Comparison of ENCODE assay signal across 18 cellular contexts in genomic region chr12:46101121-46101869, GRCh38.
DNase-seq lines count a peak whose midpoint lies in the region; ATAC-seq and TF ChIP-seq lines count a peak whose summit lies in the region.
"Had no signal": no experiment of that assay in that cellular context is flagged by ENCODE, and none has a peak within 500 bp of the region (broad histone marks: within the 10 kb centered on the region; RNA-seq: fewer than 3 reads in every experiment).

No MANE protein-coding gene starts in this region.

- H3K27ac ChIP-seq in osteoblast (ENCODE audit: low read depth, low read length) (no peak overlapping the region), sigmoid colon (no peak overlapping the region)
- H3K27ac ChIP-seq: heart right ventricle had no signal

- ATAC-seq in left colon, result no peak
- ATAC-seq: heart right ventricle, left cardiac atrium, T-cell had no signal

- H3K9me3 ChIP-seq in osteoblast (ENCODE audit: low read depth, low read length) (no peaks in the 10 kb centered on the region), sigmoid colon (no peaks in the 10 kb centered on the region)
- H3K9me3 ChIP-seq: heart right ventricle had no signal

- DNase-seq in NCI-H1417 (lab: John Stamatoyannopoulos, UW) (peak in 2 of 3 experiments; percentile 19 to 42), NCI-H1417 treated with DMSO at 0.1 percent for 48 hours (lab: John Stamatoyannopoulos, UW) (no peak), NCI-H69 (lab: John Stamatoyannopoulos, UW) (peak; percentile 56), epithelial cell of esophagus (ENCODE audit: low read depth) (peak; percentile 50), osteoblast (ENCODE audit: insufficient read length, low spot score, missing footprints) (peak; percentile 29), sigmoid colon (no peak), SW 1271 (lab: John Stamatoyannopoulos, UW) (no peak), left colon (no peak)
- DNase-seq: activated CD4-positive, CD25-positive, alpha-beta regulatory T cell treated with anti-CD3 and anti-CD28 coated beads, Interleukin-2, amount 50 U/mL, for 72 hours; activated gamma-delta T cell treated with Interleukin-2 at 50 U/mL for 16 hours; CD4-positive, alpha-beta memory T cell; cortex of kidney; H7; heart right ventricle; left cardiac atrium; NCI-H1048; posterior cingulate gyrus; T-cell had no signal

- TF ChIP-seq EP300 in sigmoid colon (IDR thresholded peaks at IDR 0.05), result no peak

- H3K4me1 ChIP-seq in osteoblast (ENCODE audit: insufficient read depth, low read length) (no peaks in the 10 kb centered on the region), sigmoid colon (no peaks in the 10 kb centered on the region)
- H3K4me1 ChIP-seq: heart right ventricle had no signal

- peaks cover 3% of the 10 kb centered on the region for H3K27me3 ChIP-seq in osteoblast (ENCODE audit: insufficient read depth, low read length)
- H3K27me3 ChIP-seq in sigmoid colon, result no peaks in the 10 kb centered on the region
- H3K27me3 ChIP-seq: heart right ventricle had no signal

- TF ChIP-seq POLR2A in sigmoid colon (IDR thresholded peaks at IDR 0.05), result no peak

- WGBS in sigmoid colon, 2 donors, result 65 to 81% methylated on average over 6 of the region's 6 CpGs

- no peak overlapping the region for H3K4me2 ChIP-seq in osteoblast (ENCODE audit: insufficient read depth, low read length)

- H3K36me3 ChIP-seq in osteoblast (ENCODE audit: insufficient read depth, low read length) (no peaks in the 10 kb centered on the region), sigmoid colon (no peaks in the 10 kb centered on the region)
- H3K36me3 ChIP-seq: heart right ventricle had no signal

- H3K4me3 ChIP-seq in epithelial cell of esophagus (ENCODE audit: low read length), result no peak overlapping the region
- no peak overlapping the region for H3K4me3 ChIP-seq in osteoblast (ENCODE audit: insufficient read depth, low read length)
- H3K4me3 ChIP-seq in sigmoid colon, result no peak overlapping the region
- H3K4me3 ChIP-seq: heart right ventricle had no signal

- H2AFZ ChIP-seq in osteoblast (ENCODE audit: low read length), result no peak overlapping the region

- no peaks in the 10 kb centered on the region for H3K79me2 ChIP-seq in osteoblast (ENCODE audit: insufficient read depth, low read length)

- intact Hi-C loops in sigmoid colon (cut with DNase I), result no loop called here
- intact Hi-C loops in left colon (cut with DNase I, micrococcal nuclease), result no loop called here

- no peak for TF ChIP-seq CTCF in epithelial cell of esophagus (IDR thresholded peaks at IDR 0.05; ENCODE audit: insufficient read depth, low read depth, low read length, missing control alignments)
- no peak for TF ChIP-seq CTCF in osteoblast (IDR thresholded peaks at IDR 0.05; ENCODE audit: extremely low read depth, low read depth, low read length)
- no peak for TF ChIP-seq CTCF in sigmoid colon (IDR thresholded peaks at IDR 0.05)

- H4K20me1 ChIP-seq in osteoblast (ENCODE audit: insufficient read depth, low read length), result no peaks in the 10 kb centered on the region

Comparison
In these comparisons a context has a peak if more than half of its experiments do, and no peak if none do; other contexts are left out.
1. DNase-seq: peak in NCI-H1417 (2 of 3), NCI-H69 (single experiment), epithelial cell of esophagus (single experiment) and osteoblast (single experiment); none in NCI-H1417 treated with DMSO at 0.1 percent for 48 hours (single experiment), sigmoid colon (single experiment), SW 1271 (0 of 2) and left colon (0 of 2).